ENCODE assay signal across 33 cellular contexts in genomic region chr11:72478596-72479143, GRCh38. TPM values are rescaled to one million over a fixed set of nuclear protein-coding genes. Genes with fewer than 3 reads are reported as not detected.
A peak's percentile ranks its signal among the peaks of the same experiment; 100 is the strongest.
DNase-seq lines count a peak whose midpoint lies in the region; ATAC-seq, FAIRE-seq and TF ChIP-seq lines count a peak whose summit lies in the region.
"Had no signal": no experiment of that assay in that cellular context is flagged by ENCODE, and none has a peak within 500 bp of the region (broad histone marks: within the 10 kb centered on the region; RNA-seq: fewer than 3 reads in every experiment).

No MANE protein-coding gene starts in this region.

- H3K56ac ChIP-seq in IMR-90 (ENCODE audit: extremely low read depth, insufficient read depth, low read length): no peak overlapping the region

- H3K4me1 ChIP-seq in IMR-90 (ENCODE audit: control insufficient read depth, insufficient read depth, low read length): peaks cover 2% of the 10 kb centered on the region; the same call in 1 of the 2 replicates
- H3K4me1 ChIP-seq in K562 (replicated peaks in 1 of 2; ENCODE audit: control insufficient read depth in 2 of 2, insufficient read depth in 2 of 2, low read length in 2 of 2): peaks cover 0 to 4% of the 10 kb centered on the region in 2 experiments; a peak in 2 of 5 replicates
- H3K4me1 ChIP-seq: adrenal gland, body of pancreas, HAP-1, uterus had no signal

- H3K79me2 ChIP-seq in K562 (ENCODE audit: control insufficient read depth, insufficient read depth, low read length): no peaks in the 10 kb centered on the region

- TF ChIP-seq RAD21 in IMR-90 (IDR thresholded peaks at IDR 0.05; ENCODE audit: low read length): no peak
- TF ChIP-seq RAD21 in K562 (CRISPR knock-in tag; conservative IDR thresholded peaks at IDR 0.05 in 1 of 2, IDR thresholded peaks at IDR 0.05 in 1 of 2): no peak

- peak overlapping the region; percentile 13 to 21 for H3K4me3 Mint-ChIP-seq in CD14-positive monocyte
- H3K4me3 Mint-ChIP-seq: activated CD4-positive, alpha-beta memory T cell treated with anti-CD3 and anti-CD28 coated beads, Interleukin-2, amount 10 ng/mL, durations not matched to agents 7 days and 5 days; stimulated activated naive CD8-positive, alpha-beta T cell treated with anti-CD3 and anti-CD28 coated beads, Interleukin-15, Interleukin-2, amounts not matched to agents 100 ng/mL and 50 ng/mL, for 24 hours had no signal

- H2BK120ac ChIP-seq in IMR-90 (ENCODE audit: low read depth, low read length): no peak overlapping the region

- CTCF ChIA-PET in IMR-90 (lab: Yijun Ruan, JAX) (interaction anchor here (0.7 to 2.1 kb wide), 3 partner anchors 8 to 570 kb away, joined by 3 to 8 read pairs (median 5); no protein-coding TSS in a partner anchor), K562 (lab: Yijun Ruan, JAX; ENCODE audit: low intra/inter-chr PET ratio) (interaction anchor here (1.0 kb wide), 1 partner anchor 20 kb away, joined by 3 read pairs; no protein-coding TSS in a partner anchor)

- H2AK5ac ChIP-seq in IMR-90 (ENCODE audit: low read depth, low read length): no peak overlapping the region

- H4K91ac ChIP-seq in IMR-90 (ENCODE audit: insufficient read depth, low read depth, low read length): no peak overlapping the region

- H2BK20ac ChIP-seq in IMR-90 (ENCODE audit: low read depth, low read length): no peak overlapping the region

- POLR2A ChIA-PET in IMR-90 (lab: Charles Lee; ENCODE audit: unreplicated experiment): interaction anchor here (0.7 kb wide), 1 partner anchor 219 kb away, joined by 3 read pairs; no protein-coding TSS in a partner anchor
- POLR2A ChIA-PET in K562 (lab: Yijun Ruan, JAX): interaction anchor here (1.8 kb wide), 1 partner anchor 19 kb away, joined by 4 read pairs; no protein-coding TSS in a partner anchor

- no peak overlapping the region for H4K5ac ChIP-seq in IMR-90 (ENCODE audit: low read depth, low read length)

- H3K27me3 ChIP-seq in IMR-90 (ENCODE audit: control insufficient read depth, insufficient read depth, low read length) (peaks cover 29% of the 10 kb centered on the region), K562 (ENCODE audit: control insufficient read depth in 2 of 2, insufficient read depth in 2 of 2, low read length in 2 of 2) (peaks cover 11 to 21% of the 10 kb centered on the region in 2 experiments)
- H3K27me3 ChIP-seq: adrenal gland, BLaER1, body of pancreas, dorsolateral prefrontal cortex, esophagus squamous epithelium, uterus had no signal

- no peak overlapping the region for H3K4me3 ChIP-seq in IMR-90 (ENCODE audit: insufficient read depth, low read depth, low read length)
- H3K4me3 ChIP-seq in K562: no peak overlapping the region
- H3K4me3 ChIP-seq: adrenal gland, BLaER1, body of pancreas, dorsolateral prefrontal cortex, esophagus squamous epithelium, HAP-1, left lung, thoracic aorta, uterus had no signal

- H3K79me1 ChIP-seq in IMR-90 (ENCODE audit: low read depth in 1 of 2, low read length in 2 of 2): no peaks in the 10 kb centered on the region

- FAIRE-seq in K562 (lab: Jason Lieb, UNC): no peak
- FAIRE-seq: HTR-8/SVneo, islet of Langerhans had no signal

- H3K4me2 ChIP-seq in IMR-90 (ENCODE audit: low read depth, low read length) (no peak overlapping the region), K562 (ENCODE audit: insufficient read depth, low read length) (no peak overlapping the region)
- H3K4me2 ChIP-seq: BLaER1 had no signal

- H3K36me3 ChIP-seq in IMR-90 (ENCODE audit: control insufficient read depth, insufficient read depth, low read length) (no peaks in the 10 kb centered on the region), K562 (ENCODE audit: control insufficient read depth, insufficient read depth, low read length) (no peaks in the 10 kb centered on the region)
- H3K36me3 ChIP-seq: adrenal gland, BLaER1, esophagus squamous epithelium, HAP-1, left lung, thoracic aorta, uterus had no signal

- no peak overlapping the region for H4K8ac ChIP-seq in IMR-90 (ENCODE audit: low read depth in 2 of 2, low read length in 2 of 2)

- no peaks in the 10 kb centered on the region for H3K9me3 ChIP-seq in IMR-90 (ENCODE audit: control insufficient read depth, insufficient read depth, low read length)
- no peaks in the 10 kb centered on the region for H3K9me3 ChIP-seq in K562 (replicated peaks; ENCODE audit: control insufficient read depth, insufficient read depth, low read depth, low read length)
- H3K9me3 ChIP-seq: adrenal gland, BLaER1, body of pancreas, esophagus squamous epithelium, HAP-1, left lung, thoracic aorta, uterus had no signal

- no peak overlapping the region for H2BK5ac ChIP-seq in IMR-90 (ENCODE audit: low read depth, low read length, poor library complexity, severe bottlenecking)

- WGBS in IMR-90 (ENCODE audit: extremely low coverage in 2 of 2, insufficient read length in 1 of 2), 2 experiments: no CpG with 5 or more reads among the region's 2 CpGs
- WGBS in K562 (ENCODE audit: insufficient coverage, low coverage, missing lambda C conversion rate): 0% methylated on average over 2 of the region's 2 CpGs

- H2BK15ac ChIP-seq in IMR-90 (ENCODE audit: low read depth, low read length): no peak overlapping the region

- H3K9me1 ChIP-seq in IMR-90 (ENCODE audit: insufficient read depth, low read length): no peaks in the 10 kb centered on the region; the same call in 1 of the 2 replicates
- no peaks in the 10 kb centered on the region for H3K9me1 ChIP-seq in K562 (ENCODE audit: control insufficient read depth, insufficient read depth, low read length)

- no peaks in the 10 kb centered on the region for H3K36me3 Mint-ChIP-seq in CD14-positive monocyte

- no peak for TF ChIP-seq EP300 in K562 (IDR thresholded peaks at IDR 0.05; ENCODE audit: low read length)

- H3K9ac ChIP-seq in IMR-90 (ENCODE audit: low read depth, low read length): no peak overlapping the region
- no peak overlapping the region for H3K9ac ChIP-seq in K562 (ENCODE audit: insufficient read depth in 1 of 2, low read depth in 2 of 2, low read length in 2 of 2)
- H3K9ac ChIP-seq: BLaER1 had no signal

- H3K9me3 Mint-ChIP-seq in CD14-positive monocyte: no peaks in the 10 kb centered on the region
- H3K9me3 Mint-ChIP-seq: activated CD4-positive, alpha-beta memory T cell treated with anti-CD3 and anti-CD28 coated beads, Interleukin-2, amount 10 ng/mL, durations not matched to agents 7 days and 5 days; stimulated activated naive CD8-positive, alpha-beta T cell treated with anti-CD3 and anti-CD28 coated beads, Interleukin-15, Interleukin-2, amounts not matched to agents 100 ng/mL and 50 ng/mL, for 24 hours had no signal

- BruUV-seq in IMR-90 (replicated peaks; lab: Mats Ljungman, UMichigan): no TSS peak
- BruUV-seq in K562 (replicated peaks; lab: Mats Ljungman, UMichigan): no TSS peak

- peak overlapping the region in 6 of 7 donors; percentile 27 to 82 (median 56) for H3K27ac Mint-ChIP-seq in CD14-positive monocyte
- H3K27ac Mint-ChIP-seq: activated CD4-positive, alpha-beta memory T cell treated with anti-CD3 and anti-CD28 coated beads, Interleukin-2, amount 10 ng/mL, durations not matched to agents 7 days and 5 days; stimulated activated naive CD8-positive, alpha-beta T cell treated with anti-CD3 and anti-CD28 coated beads, Interleukin-15, Interleukin-2, amounts not matched to agents 100 ng/mL and 50 ng/mL, for 24 hours had no signal

- no peak overlapping the region for H2AFZ ChIP-seq in IMR-90 (replicated peaks; ENCODE audit: low read length, poor library complexity)
- no peak overlapping the region for H2AFZ ChIP-seq in K562 (ENCODE audit: low read depth, low read length)

- H3K27ac ChIP-seq in IMR-90 (ENCODE audit: insufficient read depth, low read length) (no peak overlapping the region), K562 (ENCODE audit: extremely low read depth, low read depth, low read length) (no peak overlapping the region)
- H3K27ac ChIP-seq: adrenal gland, BLaER1, body of pancreas, dorsolateral prefrontal cortex, esophagus squamous epithelium, left lung, thoracic aorta, uterus had no signal

- H4K20me1 ChIP-seq in IMR-90 (ENCODE audit: insufficient read depth, low read length) (no peaks in the 10 kb centered on the region), K562 (replicated peaks; ENCODE audit: control insufficient read depth, insufficient read depth, low read length) (peaks cover 3% of the 10 kb centered on the region; the same call in 1 of the 2 replicates)
- H4K20me1 ChIP-seq: BLaER1 had no signal

- peaks cover 2 to 8% (median 7%) of the 10 kb centered on the region in 3 donors for H3K27me3 Mint-ChIP-seq in CD14-positive monocyte (ENCODE audit: low read depth in 3 of 3)

- H3K14ac ChIP-seq in IMR-90 (replicated peaks; ENCODE audit: low read depth, low read length): no peak overlapping the region

- no peak overlapping the region for H3K23ac ChIP-seq in IMR-90 (ENCODE audit: low read depth, low read length)

- H3K4me1 Mint-ChIP-seq in CD14-positive monocyte: peaks cover 29% of the 10 kb centered on the region

- H3K18ac ChIP-seq in IMR-90 (ENCODE audit: low read depth, low read length): no peak overlapping the region

- no peak for TF ChIP-seq CTCF in CD14-positive monocyte (IDR thresholded peaks at IDR 0.05)
- TF ChIP-seq CTCF in IMR-90 (conservative IDR thresholded peaks at IDR 0.05; ENCODE audit: low read depth, low read length): no peak
- no peak for TF ChIP-seq CTCF in K562 (IDR thresholded peaks at IDR 0.05 in 2 of 3, conservative IDR thresholded peaks at IDR 0.05 in 1 of 3; ENCODE audit: insufficient read depth in 2 of 3, low read depth in 1 of 3, low read length in 3 of 3)

- H3K4ac ChIP-seq in IMR-90 (ENCODE audit: low read depth, low read length): no peak overlapping the region

- dilution Hi-C loops in IMR-90 (cut with HindIII; ENCODE audit: low sequenced_read_pairs, unreplicated experiment): no loop called here

- no peak for DNase-seq in CD14-positive monocyte (ENCODE audit: low spot score)
- DNase-seq in IMR-90: no peak
- DNase-seq in K562 (ENCODE audit: extremely low read depth in 1 of 4, low spot score in 3 of 4): no peak
- DNase-seq in left lobe of liver (ENCODE audit: low spot score): no peak
- no peak for DNase-seq in COR-L47 (lab: John Stamatoyannopoulos, UW)
- no peak for DNase-seq in Kasumi-1 (lab: John Stamatoyannopoulos, UW)
- no peak for DNase-seq in SHP77 treated with DMSO at 0.1 percent for 48 hours (lab: John Stamatoyannopoulos, UW)
- DNase-seq: ACHN; activated CD4-positive, alpha-beta memory T cell treated with anti-CD3 and anti-CD28 coated beads, Interleukin-2, amount 10 ng/mL, durations not matched to agents 7 days and 5 days; activated CD4-positive, alpha-beta T cell treated with anti-CD3 and anti-CD28 coated beads for 1 hour; activated CD8-positive, alpha-beta memory T cell treated with anti-CD3 and anti-CD28 coated beads, Interleukin-2, amount 50 U/mL, for 4 hours; activated naive CD4-positive, alpha-beta T cell; adrenal gland; body of pancreas; DMS53; dorsolateral prefrontal cortex; esophagus squamous epithelium; KG1; left lung; NCI-H1436; NCI-H2081 treated with DMSO at 0.1 percent for 48 hours; NCI-H345; NCI-H774; right cardiac atrium; stimulated activated CD4-positive, alpha-beta T cell treated with anti-CD3 and anti-CD28 coated beads, Interleukin-1b, Interleukin-23, amount 100 ng/mL, for 48 hours; uterus had no signal

- ATAC-seq in IMR-90 (ENCODE audit: low read depth) (peak; percentile 40; the same call in 1 of the 2 replicates), K562 (no peak), left lobe of liver (peak; percentile 67)
- ATAC-seq: body of pancreas, left lung, right cardiac atrium, SK-N-SH treated with all-trans-retinoic acid at 6 μM for 48 hours had no signal

- intact Hi-C loops in CD14-positive monocyte (cut with micrococcal nuclease) (no loop called here), IMR-90 (cut with micrococcal nuclease) (no loop called here), K562 (cut with micrococcal nuclease) (no loop called here)

- TF ChIP-seq POLR2A in IMR-90 (IDR thresholded peaks at IDR 0.05; ENCODE audit: low read depth, low read length) (no peak), K562 (conservative IDR thresholded peaks at IDR 0.05) (no peak)

- in situ Hi-C loops in IMR-90 (cut with MboI; ENCODE audit: low sequenced_read_pairs): loop anchor here (10.0 kb wide), 1 partner anchor 166 kb away; no protein-coding TSS in a partner anchor
- in situ Hi-C loops in K562 (cut with MboI): loop anchor here (10.0 kb wide), 1 partner anchor 196 kb away; the partner anchor contains the start of gene PDE2A

- no peak overlapping the region for H2AK9ac ChIP-seq in IMR-90 (replicated peaks; ENCODE audit: low read depth, low read length, poor library complexity)

RNA-seq across cellular contexts. Expression of gene CLPB, which starts 44.3 kb away (rescaled TPM):
- 10 to 100 TPM; 15.8 to 17.7 TPM for polyA plus RNA-seq in CD14-positive monocyte
- 41.9 and 45.0 TPM in 2 replicates for total RNA-seq in IMR-90 (2012; rRNA removed)
- polyA plus RNA-seq in IMR-90 (2012; rRNA removed): 17.4 and 18.5 TPM in 2 replicates
- polyA plus RNA-seq in IMR-90 (2012; cell fraction: cytosol; rRNA removed): 6.8 and 8.4 TPM in 2 replicates
- polyA plus RNA-seq in IMR-90 (2012; cell fraction: nucleus; rRNA removed; ENCODE audit: low replicate concordance): 11.2 TPM in 2 replicates
- 60.7 and 66.5 TPM in 2 replicates for total RNA-seq in K562 (2011; cell fraction: chromatin; rRNA removed; ENCODE audit: low replicate concordance)
- 35.2 and 50.7 TPM in 2 replicates for total RNA-seq in K562 (2011; cell fraction: nucleolus; rRNA removed)
- total RNA-seq in K562 (2011; cell fraction: nucleoplasm; rRNA removed): 48.4 and 54.5 TPM in 2 replicates
- 40.1 and 41.7 TPM in 2 replicates for total RNA-seq in K562 (2014; rRNA removed)
- 27.7 and 28.6 TPM in 2 replicates for total RNA-seq in K562 (2014; rRNA removed; fragmentation: Illumina TruSeq; extraction: Trizol)
- total RNA-seq in K562 (2015; rRNA removed; fragmentation: Illumina TruSeq; extraction: Trizol): 23.5 and 23.7 TPM in 2 replicates
- total RNA-seq in K562 (2021): 42.2 and 42.3 TPM in 2 replicates
- polyA plus RNA-seq in K562 (2011; rRNA removed): 32.2 and 36.1 TPM in 2 replicates
- polyA plus RNA-seq in K562 (2011; cell fraction: cytosol; rRNA removed): 24.9 and 27.5 TPM in 2 replicates
- polyA plus RNA-seq in K562 (2011; cell fraction: nucleus; rRNA removed): 43.1 and 64.0 TPM in 2 replicates
- 10.8 and 25.3 TPM in 2 replicates for polyA plus RNA-seq in K562 (2012)
- 25.7 and 32.0 TPM in 2 replicates for polyA plus RNA-seq in K562 (2014; fragmentation: Illumina TruSeq; extraction: Trizol)
- 1 to 10 TPM; 6.5 to 9.3 TPM for polyA plus RNA-seq in K562 (2014; fragmentation: Nextera tagmentation; extraction: Ambion mirVana)
- 17.3 and 18.4 TPM in 2 replicates for polyA plus RNA-seq in K562 (2014; rRNA removed)
- polyA minus RNA-seq in K562 (2011; rRNA and poly(A)+ RNA removed): 88.8 and 89.3 TPM in 2 replicates
- polyA minus RNA-seq in K562 (2011; cell fraction: cytosol; rRNA and poly(A)+ RNA removed): 32.7 and 33.3 TPM in 2 replicates
- polyA minus RNA-seq in K562 (2011; cell fraction: nucleus; rRNA and poly(A)+ RNA removed): 18.7 and 37.4 TPM in 2 replicates
- 23.4 TPM for total RNA-seq in left lobe of liver
